In genomic region chr20:1792274-1792673, GRCh38 we compare ENCODE assay signal across 23 cellular contexts.
"Had no signal": no experiment of that assay in that cellular context is flagged by ENCODE, and none has a peak within 500 bp of the region (broad histone marks: within the 10 kb centered on the region; RNA-seq: fewer than 3 reads in every experiment).

No MANE protein-coding gene starts in this region.

- ATAC-seq: esophagus mucosa; gastroesophageal sphincter; heart left ventricle; mucosa of descending colon; natural killer cell treated with Interleukin-12 subunit alpha and Interleukin-12 subunit beta and Interleukin-15 and Interleukin-18, amount 100 ng/mL, for 72 hours; pancreas; right lobe of liver; stimulated activated effector memory CD8-positive, alpha-beta T cell treated with anti-CD3 and anti-CD28 coated beads, Interleukin-12 subunit alpha, Interleukin-12 subunit beta, amount 100 ng/mL, for 72 hours had no signal

- H3K36me3 ChIP-seq: gastroesophageal sphincter, heart left ventricle, pancreas, right lobe of liver, tibial artery had no signal

- H3K27me3 ChIP-seq: neutrophil, right lobe of liver, testis had no signal

- H3K79me2 ChIP-seq: hepatocyte had no signal

- H3K4me2 ChIP-seq: hepatocyte, smooth muscle cell had no signal

- H3K4me3 ChIP-seq: gastroesophageal sphincter, heart left ventricle, hepatocyte, lung, mucosa of descending colon, pancreas, right lobe of liver, smooth muscle cell, testis, tibial artery had no signal

- H3K27ac ChIP-seq: epithelial cell of prostate, gastroesophageal sphincter, heart left ventricle, hepatocyte, neutrophil, pancreas, right lobe of liver, testis, tibial artery had no signal

- H3K9me3 ChIP-seq: gastroesophageal sphincter, heart left ventricle, mucosa of descending colon, neutrophil, pancreas, right lobe of liver, testis, tibial artery had no signal

- DNase-seq: cortex of kidney; foreskin fibroblast; heart left ventricle; mesenchymal stem cell; mucosa of descending colon; naive B cell; pancreas; right lobe of liver; stimulated activated CD4-positive, alpha-beta T cell treated with anti-CD3 and anti-CD28 coated beads, Interleukin-2, amount 100 ng/mL, for 24 hours; stimulated activated CD4-positive, alpha-beta T cell treated with anti-CD3 and anti-CD28 coated beads, Interleukin-4, amount 100 ng/mL, for 24 hours; stimulated activated naive CD4-positive, alpha-beta T cell treated with Interleukin-2 at 50 U/mL for 16 hours; substantia nigra; testis; tibial artery had no signal

- H3K4me1 ChIP-seq: gastroesophageal sphincter, heart left ventricle, pancreas, right lobe of liver, testis, tibial artery had no signal

- H2AFZ ChIP-seq: hepatocyte had no signal
